ENCODE assay signal across 1 cellular context in the genomic region with DNA sequence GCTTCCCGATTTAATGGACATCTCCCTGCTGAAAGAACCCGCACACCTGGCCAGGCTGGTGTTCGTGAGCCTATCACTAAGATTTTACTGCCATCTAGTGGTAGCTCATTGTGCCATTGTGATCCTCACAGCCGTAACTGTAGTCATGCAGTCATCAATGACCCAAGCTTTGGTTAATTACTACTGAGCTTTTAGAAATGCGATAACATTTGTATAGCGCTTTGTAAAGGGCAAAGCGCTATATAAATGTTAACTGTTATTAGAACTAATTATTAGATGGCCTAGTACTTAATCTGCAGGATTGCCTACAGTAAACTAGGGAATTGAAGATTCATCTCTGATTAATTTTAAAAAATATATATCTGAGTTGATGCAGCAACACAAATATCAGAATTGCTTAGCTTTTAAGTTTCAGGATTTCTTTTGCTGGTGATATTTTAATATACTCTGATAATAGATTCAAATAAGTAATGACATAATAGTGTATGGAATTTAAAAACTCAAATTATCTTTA.
TF ChIP-seq lines count a peak whose summit lies in the region.

No MANE protein-coding gene starts in this region.

TF ChIP-seq in WTC11, 78 proteins besides CTCF, POLR2A, EP300 and RAD21 (continued from another document):
- TF ChIP-seq, protein P1, sequence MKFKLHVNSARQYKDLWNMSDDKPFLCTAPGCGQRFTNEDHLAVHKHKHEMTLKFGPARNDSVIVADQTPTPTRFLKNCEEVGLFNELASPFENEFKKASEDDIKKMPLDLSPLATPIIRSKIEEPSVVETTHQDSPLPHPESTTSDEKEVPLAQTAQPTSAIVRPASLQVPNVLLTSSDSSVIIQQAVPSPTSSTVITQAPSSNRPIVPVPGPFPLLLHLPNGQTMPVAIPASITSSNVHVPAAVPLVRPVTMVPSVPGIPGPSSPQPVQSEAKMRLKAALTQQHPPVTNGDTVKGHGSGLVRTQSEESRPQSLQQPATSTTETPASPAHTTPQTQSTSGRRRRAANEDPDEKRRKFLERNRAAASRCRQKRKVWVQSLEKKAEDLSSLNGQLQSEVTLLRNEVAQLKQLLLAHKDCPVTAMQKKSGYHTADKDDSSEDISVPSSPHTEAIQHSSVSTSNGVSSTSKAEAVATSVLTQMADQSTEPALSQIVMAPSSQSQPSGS (CRISPR knock-in tag; IDR thresholded peaks at IDR 0.05; ENCODE audit: borderline replicate concordance, low read depth): no peak
TF ChIP-seq in WTC11: peak in this region for 0.
